7 cellular contexts compared by ENCODE assay signal in the genomic region with DNA sequence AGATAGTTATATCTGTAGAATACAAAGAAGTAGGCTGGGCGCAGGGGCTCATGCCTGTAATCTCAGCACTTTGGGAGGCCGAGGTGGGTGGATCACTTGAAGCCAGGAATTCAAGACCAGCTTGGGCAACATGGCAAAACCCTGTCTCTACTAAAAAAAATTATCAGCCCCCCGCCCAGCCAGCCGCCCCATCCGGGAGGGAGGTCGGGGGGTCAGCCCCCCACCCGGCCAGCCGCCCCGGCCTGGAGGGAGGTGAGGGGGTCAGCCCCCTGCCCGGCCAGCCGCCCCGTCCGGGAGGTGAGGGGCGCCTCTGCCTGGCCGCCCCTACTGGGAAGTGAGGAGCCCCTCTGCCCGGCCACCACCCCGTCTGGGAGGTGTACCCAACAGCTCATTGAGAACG. TPM values are rescaled to one million over a fixed set of nuclear protein-coding genes. Genes with fewer than 3 reads are reported as not detected.
"Had no signal": no experiment of that assay in that cellular context is flagged by ENCODE, and none has a peak within 500 bp of the region (broad histone marks: within the 10 kb centered on the region; RNA-seq: fewer than 3 reads in every experiment).

No MANE protein-coding gene starts in this region.

RNA-seq across cellular contexts. Expression of gene USP6, which starts 27.0 kb away (rescaled TPM):
- total RNA-seq: PC-3, Right ventricle myocardium superior, RPMI7951, SJCRH30, SJSA1, SK-MEL-5 had no signal
- polyA plus RNA-seq: SK-N-SH had no signal
